Comparison of ENCODE assay signal across 10 cellular contexts in the genomic region with DNA sequence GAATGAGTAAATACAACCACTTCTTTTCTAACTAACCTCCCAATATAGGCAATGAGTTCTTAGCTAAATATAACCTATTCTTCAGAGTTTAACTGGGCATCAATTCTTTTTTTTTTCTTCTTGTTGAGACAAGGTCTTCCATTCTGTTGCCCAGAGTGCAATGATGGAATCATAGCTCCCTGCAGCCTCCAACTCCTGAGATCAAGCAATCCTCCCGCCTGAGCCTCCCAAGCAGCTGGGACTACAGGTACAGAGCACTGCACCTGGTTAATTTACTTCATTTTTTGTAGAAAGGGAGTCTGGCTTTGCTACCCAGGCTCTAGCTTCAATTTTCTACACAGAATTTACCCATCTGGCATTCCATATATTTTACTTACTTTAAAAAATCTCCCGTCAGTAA. TPM values are rescaled to one million over a fixed set of nuclear protein-coding genes. Genes with fewer than 3 reads are reported as not detected.
DNase-seq lines count a peak whose midpoint lies in the region; ATAC-seq and TF ChIP-seq lines count a peak whose summit lies in the region.
"Had no signal": no experiment of that assay in that cellular context is flagged by ENCODE, and none has a peak within 500 bp of the region (broad histone marks: within the 10 kb centered on the region; RNA-seq: fewer than 3 reads in every experiment).

No MANE protein-coding gene starts in this region.

- WGBS in right lobe of liver (ENCODE audit: insufficient coverage, low coverage, low lambda C conversion rate, missing lambda C conversion rate), result 54% methylated on average over 2 of the region's 2 CpGs
- 46 to 57% methylated on average over 2 of the region's 2 CpGs for WGBS in upper lobe of left lung, 2 donors

- POLR2A ChIA-PET in MCF 10A (lab: Yijun Ruan, JAX), result interaction anchor here (0.7 to 4.3 kb wide), 22 partner anchors 9 to 1163 kb away, joined by 3 to 72 read pairs (median 5); a partner anchor contains a TSS

- H3K9me3 ChIP-seq in breast epithelium (no peaks in the 10 kb centered on the region), right lobe of liver (no peaks in the 10 kb centered on the region), upper lobe of left lung (no peaks in the 10 kb centered on the region)

- no peak for DNase-seq in breast epithelium (ENCODE audit: low spot score in 2 of 2)
- no peak for DNase-seq in MCF 10A (ENCODE audit: unreplicated experiment)
- no peak for DNase-seq in astrocyte of the spinal cord (ENCODE audit: low read depth, low spot score)
- no peak for DNase-seq in right lobe of liver
- DNase-seq in upper lobe of left lung, result no peak
- no peak for DNase-seq in NCI-H446 treated with DMSO at 0.1 percent for 48 hours (lab: John Stamatoyannopoulos, UW)
- no peak for DNase-seq in immature natural killer cell
- no peak for DNase-seq in NCI-H1694 (lab: John Stamatoyannopoulos, UW)
- DNase-seq: Calu3, KBM-7 had no signal

- H3K4me1 Mint-ChIP-seq in MCF 10A (ENCODE audit: insufficient read depth, unreplicated experiment) (peaks cover 14% of the 10 kb centered on the region), immature natural killer cell (peaks cover 20% of the 10 kb centered on the region in 2 donors)

- H3K27me3 ChIP-seq in breast epithelium (no peaks in the 10 kb centered on the region), right lobe of liver (no peaks in the 10 kb centered on the region), upper lobe of left lung (no peaks in the 10 kb centered on the region)

- no peaks in the 10 kb centered on the region for H3K36me3 Mint-ChIP-seq in MCF 10A (ENCODE audit: insufficient read depth, unreplicated experiment)
- H3K36me3 Mint-ChIP-seq in immature natural killer cell, result peaks cover 0 to 9% (median 3%) of the 10 kb centered on the region in 3 donors

- H3K9me3 Mint-ChIP-seq in MCF 10A (ENCODE audit: unreplicated experiment), result no peaks in the 10 kb centered on the region
- H3K9me3 Mint-ChIP-seq in immature natural killer cell, result no peaks in the 10 kb centered on the region

- H3K27ac Mint-ChIP-seq in MCF 10A (ENCODE audit: low read depth, unreplicated experiment) (no peak overlapping the region), immature natural killer cell (peak overlapping the region in 1 of 6 donors; percentile 53)

- ATAC-seq in right lobe of liver (no peak), upper lobe of left lung (ENCODE audit: low FRiP score in 2 of 2) (no peak)

- peak overlapping the region; percentile 65 to 80 (median 68) for H3K4me3 ChIP-seq in breast epithelium
- H3K4me3 ChIP-seq in astrocyte of the spinal cord (ENCODE audit: low read depth, low read length), result peak overlapping the region; percentile 86
- H3K4me3 ChIP-seq in right lobe of liver, result peak overlapping the region; percentile 48 to 87 (median 79)
- H3K4me3 ChIP-seq in upper lobe of left lung, result peak overlapping the region in 3 of 4 donors; percentile 56 to 70 (median 58)

- peak overlapping the region; percentile 87 to 94 for H3K27ac ChIP-seq in breast epithelium
- peak overlapping the region in 1 of 3 donors; percentile 73 for H3K27ac ChIP-seq in right lobe of liver
- peak overlapping the region; percentile 14 to 93 (median 91) for H3K27ac ChIP-seq in upper lobe of left lung

- CTCF ChIA-PET in MCF 10A (lab: Yijun Ruan, JAX), result interaction anchor here (0.6 to 1.5 kb wide), 8 partner anchors 11 to 287 kb away, joined by 3 to 9 read pairs (median 4); no protein-coding TSS in a partner anchor

- H3K36me3 ChIP-seq in breast epithelium (no peaks in the 10 kb centered on the region), right lobe of liver (no peaks in the 10 kb centered on the region), upper lobe of left lung (no peaks in the 10 kb centered on the region)

- no peak for TF ChIP-seq POLR2A in breast epithelium (IDR thresholded peaks at IDR 0.05)
- TF ChIP-seq POLR2A in right lobe of liver (IDR thresholded peaks at IDR 0.05), result no peak
- TF ChIP-seq POLR2A in upper lobe of left lung (IDR thresholded peaks at IDR 0.05), result no peak

- H3K27me3 Mint-ChIP-seq in MCF 10A (ENCODE audit: insufficient read depth, unreplicated experiment), result no peaks in the 10 kb centered on the region
- peaks cover 0 to 2% (median 0%) of the 10 kb centered on the region in 3 donors for H3K27me3 Mint-ChIP-seq in immature natural killer cell (ENCODE audit: low read depth in 3 of 3)

- TF ChIP-seq EP300 in upper lobe of left lung (IDR thresholded peaks at IDR 0.05), result no peak

- intact Hi-C loops in breast epithelium (cut with DNase I; ENCODE audit: low total_unique reads) (no loop called here), MCF 10A (cut with micrococcal nuclease) (loop anchor here (2.0 to 5.0 kb wide), 2 partner anchors 82 to 167 kb away; a partner anchor contains a TSS), right lobe of liver (cut with DNase I) (no loop called here)

- no TSS peak for BruUV-seq in MCF 10A (replicated peaks; lab: Mats Ljungman, UMichigan)

- no peak for TF ChIP-seq CTCF in breast epithelium (IDR thresholded peaks at IDR 0.05)
- TF ChIP-seq CTCF in MCF 10A (IDR thresholded peaks at IDR 0.05; ENCODE audit: unreplicated experiment), result no peak
- TF ChIP-seq CTCF in astrocyte of the spinal cord (IDR thresholded peaks at IDR 0.05; ENCODE audit: low read depth, low read length), result no peak
- TF ChIP-seq CTCF in right lobe of liver (IDR thresholded peaks at IDR 0.05), result no peak
- TF ChIP-seq CTCF in upper lobe of left lung (IDR thresholded peaks at IDR 0.05), result no peak

- in situ Hi-C loops in astrocyte of the spinal cord (cut with HindIII; ENCODE audit: low sequenced_read_pairs), result no loop called here

- no peak overlapping the region for H3K4me3 Mint-ChIP-seq in MCF 10A (ENCODE audit: unreplicated experiment)
- no peak overlapping the region for H3K4me3 Mint-ChIP-seq in immature natural killer cell

- peaks cover 0 to 5% of the 10 kb centered on the region in 2 donors for H3K4me1 ChIP-seq in breast epithelium
- peaks cover 0 to 11% (median 5%) of the 10 kb centered on the region in 4 donors for H3K4me1 ChIP-seq in right lobe of liver
- H3K4me1 ChIP-seq in upper lobe of left lung, result peaks cover 17 to 36% (median 24%) of the 10 kb centered on the region in 4 donors

RNA-seq across cellular contexts. Expression of a gene that starts 1.1 kb away (rescaled TPM):
- total RNA-seq in breast epithelium (10 to 100 TPM; 25.6 to 46.4 (median 26.9) TPM), MCF 10A (2022) (37.6 and 41.4 TPM in 2 replicates), right lobe of liver (10 to 100 TPM in 1 of 6 experiments, 1 to 10 TPM in 5; 8.4 to 12.1 (median 9.3) TPM), upper lobe of left lung (10 to 100 TPM; 20.3 to 37.2 (median 30.6) TPM)
- 10 to 100 TPM in 2 of 3 donors, 1 to 10 TPM in 1; 7.9 to 23.8 (median 11.8) TPM for polyA plus RNA-seq in immature natural killer cell
